10 cellular contexts compared by ENCODE assay signal in genomic region chr1:13228343-13228781, GRCh38. TPM values are rescaled to one million over a fixed set of nuclear protein-coding genes. Genes with fewer than 3 reads are reported as not detected.
DNase-seq lines count a peak whose midpoint lies in the region; TF ChIP-seq lines count a peak whose summit lies in the region.
"Had no signal": no experiment of that assay in that cellular context is flagged by ENCODE, and none has a peak within 500 bp of the region (broad histone marks: within the 10 kb centered on the region; RNA-seq: fewer than 3 reads in every experiment).

No MANE protein-coding gene starts in this region.

- DNase-seq in GM20000 (ENCODE audit: low spot score) (peak; percentile 15), OCI-LY7 (ENCODE audit: low spot score) (peak; percentile 44), colonic mucosa (peak; percentile 38), NCI-H526 treated with DMSO at 0.1 percent for 48 hours (lab: John Stamatoyannopoulos, UW) (no peak), Ammon's horn (ENCODE audit: low spot score) (no peak), HPDE6-E6E7 (ENCODE audit: extremely low spot score) (no peak)
- peak; percentile 19 for DNase-seq in stimulated activated CD8-positive, alpha-beta memory T cell treated with anti-CD3 and anti-CD28 coated beads, Interleukin-12 subunit alpha, Interleukin-12 subunit beta, amount 100 ng/mL, for 1 hour (ENCODE audit: low read depth)

- TF ChIP-seq CTCF in GM20000 (IDR thresholded peaks at IDR 0.05; ENCODE audit: extremely low read depth, missing control alignments) (peak; percentile 90), OCI-LY7 (conservative IDR thresholded peaks at IDR 0.05; ENCODE audit: low read length) (peak; percentile 79), colonic mucosa (IDR thresholded peaks at IDR 0.05) (peak; percentile 56)

- no peaks in the 10 kb centered on the region for H3K79me2 ChIP-seq in OCI-LY7 (ENCODE audit: insufficient read depth, low read depth, low read length)

- H3K36me3 ChIP-seq in OCI-LY7 (ENCODE audit: insufficient read depth, low read length): no peaks in the 10 kb centered on the region
- no peaks in the 10 kb centered on the region for H3K36me3 ChIP-seq in colonic mucosa
- H3K36me3 ChIP-seq: suprapubic skin had no signal

- no peaks in the 10 kb centered on the region for H3K9me2 ChIP-seq in OCI-LY7 (ENCODE audit: insufficient read depth, low read length)

- H3K9me3 ChIP-seq in OCI-LY7 (ENCODE audit: low read length): no peaks in the 10 kb centered on the region
- H3K9me3 ChIP-seq in colonic mucosa: no peaks in the 10 kb centered on the region
- H3K9me3 ChIP-seq: suprapubic skin had no signal

- CTCF ChIA-PET in OCI-LY7 (lab: Charles Lee; ENCODE audit: unreplicated experiment): no interaction called here

- POLR2A ChIA-PET in OCI-LY7 (lab: Charles Lee): no interaction called here

- intact Hi-C loops in OCI-LY7 (cut with micrococcal nuclease; ENCODE audit: unreplicated experiment): no loop called here
- intact Hi-C loops in colonic mucosa (cut with DNase I): no loop called here

- H3K27me3 ChIP-seq in colonic mucosa: no peaks in the 10 kb centered on the region

- H3K4me1 ChIP-seq in OCI-LY7 (ENCODE audit: insufficient read depth, low read length, poor library complexity, severe bottlenecking) (no peaks in the 10 kb centered on the region), colonic mucosa (no peaks in the 10 kb centered on the region)
- H3K4me1 ChIP-seq: suprapubic skin had no signal

- H3K4me3 ChIP-seq in OCI-LY7 (ENCODE audit: low read depth, low read length, poor library complexity, severe bottlenecking) (no peak overlapping the region), colonic mucosa (no peak overlapping the region)
- H3K4me3 ChIP-seq: suprapubic skin had no signal

- BruUV-seq in OCI-LY7 (replicated peaks; lab: Mats Ljungman, UMichigan): no TSS peak

- H3K4me2 ChIP-seq in OCI-LY7 (ENCODE audit: low read length): no peak overlapping the region

- no peak overlapping the region for H2AFZ ChIP-seq in OCI-LY7 (ENCODE audit: low read length)

- no peaks in the 10 kb centered on the region for H4K20me1 ChIP-seq in OCI-LY7 (ENCODE audit: insufficient read depth, low read length)

- no peak overlapping the region for H3K9ac ChIP-seq in colonic mucosa (ENCODE audit: low read depth in 2 of 2, low read length in 2 of 2)

- no peak overlapping the region for H3K27ac ChIP-seq in OCI-LY7 (ENCODE audit: low read depth, low read length, poor library complexity, severe bottlenecking)
- no peak overlapping the region for H3K27ac ChIP-seq in colonic mucosa
- H3K27ac ChIP-seq: suprapubic skin had no signal

RNA-seq across cellular contexts. Expression of gene PRAMEF18, which starts 2.4 kb away (rescaled TPM):
- total RNA-seq in OCI-LY7 (2014; rRNA removed; shearing (Covaris generic)): not detected in 2 replicates
- not detected in 2 replicates for total RNA-seq in OCI-LY7 (2022)
- total RNA-seq in colonic mucosa: not detected
- total RNA-seq: HT1080, left colon, suprapubic skin had no signal

RNA-seq across cellular contexts. Expression of gene PRAMEF5, which starts 25.6 kb away (rescaled TPM):
- total RNA-seq in OCI-LY7 (2014; rRNA removed; shearing (Covaris generic)): not detected in 2 replicates
- total RNA-seq in OCI-LY7 (2022) (not detected in 2 replicates), colonic mucosa (not detected)
- total RNA-seq: HT1080, left colon, suprapubic skin had no signal

RNA-seq across cellular contexts. Expression of gene PRAMEF13, which starts 27.2 kb away (rescaled TPM):
- total RNA-seq in OCI-LY7 (2014; rRNA removed; shearing (Covaris generic)): not detected in 2 replicates
- total RNA-seq in OCI-LY7 (2022): not detected in 2 replicates
- total RNA-seq in colonic mucosa: not detected
- total RNA-seq: HT1080, left colon, suprapubic skin had no signal

RNA-seq across cellular contexts. Expression of gene PRAMEF8, which starts 56.6 kb away (rescaled TPM):
- not detected in 2 replicates for total RNA-seq in OCI-LY7 (2014; rRNA removed; shearing (Covaris generic))
- total RNA-seq in OCI-LY7 (2022) (not detected in 2 replicates), colonic mucosa (not detected)
- total RNA-seq: HT1080, left colon, suprapubic skin had no signal

RNA-seq across cellular contexts. Expression of gene PRAMEF9, which starts 56.7 kb away (rescaled TPM):
- not detected in 2 replicates for total RNA-seq in OCI-LY7 (2014; rRNA removed; shearing (Covaris generic))
- total RNA-seq in OCI-LY7 (2022) (not detected in 2 replicates), colonic mucosa (not detected)
- total RNA-seq: HT1080, left colon, suprapubic skin had no signal

Comparison
In these comparisons a context has a peak if more than half of its experiments do, and no peak if none do; other contexts are left out.
1. DNase-seq: peak in GM20000 (single experiment), OCI-LY7 (single experiment), colonic mucosa (single experiment) and stimulated activated CD8-positive, alpha-beta memory T cell treated with anti-CD3 and anti-CD28 coated beads, Interleukin-12 subunit alpha, Interleukin-12 subunit beta, amount 100 ng/mL, for 1 hour (single experiment); none in NCI-H526 treated with DMSO at 0.1 percent for 48 hours (single experiment), Ammon's horn (single experiment) and HPDE6-E6E7 (single experiment).
2. Peak in every context shown above with its lines, with median percentiles within 50 percentile points of each other: CTCF ChIP-seq.